ENCODE assay signal across 22 cellular contexts in the genomic region with DNA sequence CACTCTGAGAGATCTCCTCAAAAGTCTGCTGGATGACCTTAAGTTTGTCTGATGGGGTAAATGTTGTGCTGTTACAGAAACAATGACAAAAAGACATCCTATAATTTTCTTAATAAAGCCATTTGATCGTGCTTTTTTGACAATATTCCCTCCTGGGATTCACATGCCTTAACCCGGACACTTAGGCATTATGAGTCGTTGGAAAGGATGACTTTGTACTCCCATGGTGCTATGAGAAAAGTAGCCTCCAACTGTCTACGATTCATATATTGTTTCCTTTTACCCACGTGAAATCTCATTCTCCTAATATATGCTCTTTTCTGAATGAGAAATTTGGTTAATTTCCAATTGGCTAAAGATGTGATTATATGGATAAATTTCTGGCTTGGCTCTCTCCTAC. TPM values are rescaled to one million over a fixed set of nuclear protein-coding genes. Genes with fewer than 3 reads are reported as not detected.
"Had no signal": no experiment of that assay in that cellular context is flagged by ENCODE, and none has a peak within 500 bp of the region (broad histone marks: within the 10 kb centered on the region; RNA-seq: fewer than 3 reads in every experiment).

No MANE protein-coding gene starts in this region.

- H3K4me3 Mint-ChIP-seq: activated CD4-positive, alpha-beta memory T cell treated with anti-CD3 and anti-CD28 coated beads, Interleukin-2, amount 10 ng/mL, durations not matched to agents 7 days and 5 days; activated CD4-positive, alpha-beta T cell treated with anti-CD3 and anti-CD28 coated beads, Interleukin-2, amount 10 ng/mL, durations not matched to agents 7 days and 5 days; activated naive CD4-positive, alpha-beta T cell treated with anti-CD3 and anti-CD28 coated beads for 36 hours; activated naive CD8-positive, alpha-beta T cell; activated T-helper 17 cell treated with anti-CD3 and anti-CD28 coated beads, Interleukin-2, amount 50 U/mL, for 72 hours; brain; central memory CD8-positive, alpha-beta T cell; T-helper 17 cell had no signal

- H3K9me3 Mint-ChIP-seq: activated CD4-positive, alpha-beta memory T cell treated with anti-CD3 and anti-CD28 coated beads, Interleukin-2, amount 10 ng/mL, durations not matched to agents 7 days and 5 days; activated CD4-positive, alpha-beta T cell treated with anti-CD3 and anti-CD28 coated beads, Interleukin-2, amount 10 ng/mL, durations not matched to agents 7 days and 5 days; activated naive CD4-positive, alpha-beta T cell treated with anti-CD3 and anti-CD28 coated beads for 36 hours; activated T-helper 17 cell treated with anti-CD3 and anti-CD28 coated beads, Interleukin-2, amount 50 U/mL, for 72 hours; brain; central memory CD8-positive, alpha-beta T cell had no signal

- H3K4me1 Mint-ChIP-seq: activated T-helper 17 cell treated with anti-CD3 and anti-CD28 coated beads, Interleukin-2, amount 50 U/mL, for 72 hours; brain; central memory CD8-positive, alpha-beta T cell; T-helper 17 cell had no signal

- H3K27me3 Mint-ChIP-seq: activated CD4-positive, alpha-beta memory T cell treated with anti-CD3 and anti-CD28 coated beads, Interleukin-2, amount 10 ng/mL, durations not matched to agents 7 days and 5 days; activated CD4-positive, alpha-beta T cell treated with anti-CD3 and anti-CD28 coated beads, Interleukin-2, amount 10 ng/mL, durations not matched to agents 7 days and 5 days; activated naive CD8-positive, alpha-beta T cell; activated T-helper 17 cell treated with anti-CD3 and anti-CD28 coated beads, Interleukin-2, amount 50 U/mL, for 72 hours; brain; central memory CD8-positive, alpha-beta T cell; T-helper 17 cell had no signal

- ATAC-seq: activated T-helper 17 cell treated with anti-CD3 and anti-CD28 coated beads, Interleukin-2, amount 50 U/mL, for 72 hours; T-helper 17 cell had no signal

- H3K27ac ChIP-seq: VCaP had no signal

- DNase-seq: activated CD4-positive, alpha-beta memory T cell treated with anti-CD3 and anti-CD28 coated beads, Interleukin-2, amount 10 ng/mL, durations not matched to agents 7 days and 5 days; activated CD4-positive, alpha-beta T cell treated with anti-CD3 and anti-CD28 coated beads, Interleukin-2, amount 10 ng/mL, durations not matched to agents 7 days and 5 days; activated CD4-positive, CD25-positive, alpha-beta regulatory T cell; activated gamma-delta T cell; activated naive CD4-positive, alpha-beta T cell treated with anti-CD3 and anti-CD28 coated beads for 36 hours; activated T-cell treated with anti-CD3 and anti-CD28 coated beads for 4 hours; activated T-cell treated with anti-CD3 and anti-CD28 coated beads, Interleukin-2, amount 50 U/mL, for 48 hours; amygdala; NCI-H1105 treated with DMSO at 0.1 percent for 48 hours; NCI-H1436 treated with DMSO at 0.1 percent for 48 hours; NCI-H187; NCI-H2081; NCI-H510A treated with DMSO at 0.1 percent for 48 hours; SHP77 treated with DMSO at 0.1 percent for 48 hours; T-helper 17 cell; T-helper 9 cell had no signal

- H3K27ac Mint-ChIP-seq: activated CD4-positive, alpha-beta memory T cell treated with anti-CD3 and anti-CD28 coated beads, Interleukin-2, amount 10 ng/mL, durations not matched to agents 7 days and 5 days; activated CD4-positive, alpha-beta T cell treated with anti-CD3 and anti-CD28 coated beads, Interleukin-2, amount 10 ng/mL, durations not matched to agents 7 days and 5 days; activated naive CD4-positive, alpha-beta T cell treated with anti-CD3 and anti-CD28 coated beads for 36 hours; activated naive CD8-positive, alpha-beta T cell; activated T-helper 17 cell treated with anti-CD3 and anti-CD28 coated beads, Interleukin-2, amount 50 U/mL, for 72 hours; brain; T-helper 17 cell had no signal

RNA-seq across cellular contexts. Expression of a gene that starts 6.1 kb away (rescaled TPM):
- total RNA-seq: activated CD4-positive, alpha-beta memory T cell treated with anti-CD3 and anti-CD28 coated beads, Interleukin-2, amount 10 ng/mL, durations not matched to agents 7 days and 5 days; activated CD4-positive, alpha-beta T cell treated with anti-CD3 and anti-CD28 coated beads, Interleukin-2, amount 10 ng/mL, durations not matched to agents 7 days and 5 days; activated CD8-positive, alpha-beta memory T cell treated with anti-CD3 and anti-CD28 coated beads for 36 hours; activated naive CD4-positive, alpha-beta T cell treated with anti-CD3 and anti-CD28 coated beads for 36 hours; activated T-helper 17 cell treated with anti-CD3 and anti-CD28 coated beads, Interleukin-2, amount 50 U/mL, for 72 hours had no signal
